ENCODE assay signal across 16 cellular contexts in genomic region chrX:34653811-34654210, GRCh38. TPM values are rescaled to one million over a fixed set of nuclear protein-coding genes. Genes with fewer than 3 reads are reported as not detected.
DNase-seq lines count a peak whose midpoint lies in the region; ATAC-seq, FAIRE-seq and TF ChIP-seq lines count a peak whose summit lies in the region.
"Had no signal": no experiment of that assay in that cellular context is flagged by ENCODE, and none has a peak within 500 bp of the region (broad histone marks: within the 10 kb centered on the region; RNA-seq: fewer than 3 reads in every experiment).

No MANE protein-coding gene starts in this region.

- H3K4me1 Mint-ChIP-seq in endodermal cell: peaks cover 24% of the 10 kb centered on the region

- no peak for TF ChIP-seq POLR2A in heart left ventricle (IDR thresholded peaks at IDR 0.05)

- H3K27me3 ChIP-seq in heart left ventricle (peaks cover 0 to 11% (median 0%) of the 10 kb centered on the region in 9 donors), endodermal cell (ENCODE audit: control insufficient read depth, insufficient read depth, low read length, poor library complexity, severe bottlenecking) (peaks cover 4% of the 10 kb centered on the region), upper lobe of right lung (no peaks in the 10 kb centered on the region)
- H3K27me3 ChIP-seq: tibial nerve had no signal

- H3K4me1 ChIP-seq in heart left ventricle (peaks cover 0 to 30% (median 0%) of the 10 kb centered on the region in 12 donors), endodermal cell (ENCODE audit: control insufficient read depth, insufficient read depth, low read length) (no peaks in the 10 kb centered on the region), upper lobe of right lung (no peaks in the 10 kb centered on the region)
- H3K4me1 ChIP-seq: tibial nerve had no signal

- peaks cover 30% of the 10 kb centered on the region for H3K27me3 Mint-ChIP-seq in endodermal cell (ENCODE audit: insufficient read depth)

- peaks cover 9% of the 10 kb centered on the region for H3K9me3 Mint-ChIP-seq in endodermal cell

- H3K4me3 Mint-ChIP-seq in endodermal cell: no peak overlapping the region

- DNase-seq in heart left ventricle: no peak
- no peak for DNase-seq in cardiac septum (ENCODE audit: low spot score)
- no peak for DNase-seq in endodermal cell
- DNase-seq in myocyte (ENCODE audit: low read depth): peak; percentile 32
- DNase-seq in upper lobe of right lung: no peak
- DNase-seq in D721Med (ENCODE audit: insufficient read length, low spot score): no peak
- DNase-seq in RKO (ENCODE audit: low spot score): no peak
- DNase-seq: activated gamma-delta T cell; midbrain; NCI-H146; stimulated activated CD4-positive, alpha-beta T cell treated with anti-CD3 and anti-CD28 coated beads, Interleukin-1b, Interleukin-23, amount 100 ng/mL, for 48 hours; WERI-Rb-1 had no signal

- WGBS in heart left ventricle, 4 donors: 6 to 53% (median 30%) methylated on average over 6 of the region's 6 CpGs
- WGBS in endodermal cell (ENCODE audit: insufficient coverage in 1 of 2, insufficient read length in 1 of 2), 2 experiments: 57% methylated on average over 1 to 6 of the region's 6 CpGs

- FAIRE-seq in D721Med (lab: Jason Lieb, UNC): no peak

- H3K36me3 ChIP-seq in heart left ventricle (no peaks in the 10 kb centered on the region), endodermal cell (ENCODE audit: control insufficient read depth, insufficient read depth, low read length) (no peaks in the 10 kb centered on the region), upper lobe of right lung (no peaks in the 10 kb centered on the region)
- H3K36me3 ChIP-seq: tibial nerve, WERI-Rb-1 had no signal

- peak overlapping the region in 11 of 12 donors; percentile 10 to 94 (median 69) for H3K4me3 ChIP-seq in heart left ventricle
- peak overlapping the region; percentile 90 for H3K4me3 ChIP-seq in endodermal cell (ENCODE audit: low read length)
- peak overlapping the region; percentile 56 for H3K4me3 ChIP-seq in upper lobe of right lung

- peak overlapping the region; percentile 57 for H3K9ac ChIP-seq in endodermal cell (ENCODE audit: extremely low read depth, low read length, poor library complexity, severe bottlenecking)

- H3K36me3 Mint-ChIP-seq in endodermal cell (ENCODE audit: low read depth): no peaks in the 10 kb centered on the region

- H3K9me3 ChIP-seq in heart left ventricle (peaks cover 0 to 4% (median 0%) of the 10 kb centered on the region in 12 donors), endodermal cell (ENCODE audit: control insufficient read depth, low read length) (peaks cover 7% of the 10 kb centered on the region), upper lobe of right lung (no peaks in the 10 kb centered on the region)
- H3K9me3 ChIP-seq: tibial nerve had no signal

- no peak for ATAC-seq in heart left ventricle
- ATAC-seq in upper lobe of right lung: no peak
- no peak for ATAC-seq in HG03139 (IDR thresholded peaks at IDR 0.05; ENCODE audit: unreplicated experiment)
- ATAC-seq: esophagus mucosa, Panc1 had no signal

- TF ChIP-seq CTCF in heart left ventricle (IDR thresholded peaks at IDR 0.05) (no peak), endodermal cell (conservative IDR thresholded peaks at IDR 0.05) (no peak), upper lobe of right lung (IDR thresholded peaks at IDR 0.05) (no peak), D721Med (IDR thresholded peaks at IDR 0.05; ENCODE audit: insufficient read depth, missing control alignments) (no peak)

- H3K27ac Mint-ChIP-seq in endodermal cell: no peak overlapping the region

- H3K27ac ChIP-seq in heart left ventricle (peak overlapping the region; percentile 68 to 89 (median 82)), endodermal cell (ENCODE audit: low read depth, low read length) (peak overlapping the region; percentile 90), upper lobe of right lung (peak overlapping the region; percentile 58)
- H3K27ac ChIP-seq: WERI-Rb-1 had no signal

- intact Hi-C loops in heart left ventricle (cut with DNase I) (loop anchor here in 1 of 10 donors (10.0 kb wide), 1 partner anchor 69 kb away; no protein-coding TSS in a partner anchor), cardiac septum (cut with DNase I) (no loop called here), upper lobe of right lung (cut with DNase I) (no loop called here)

RNA-seq across cellular contexts. Expression of gene TMEM47, which starts 3.3 kb away (rescaled TPM):
- total RNA-seq in heart left ventricle: 10 to 100 TPM; 28.8 to 47.5 (median 36.2) TPM
- 10 to 100 TPM; 14.0 to 25.9 TPM for polyA plus RNA-seq in heart left ventricle
- total RNA-seq in cardiac septum: 32.1 TPM
- total RNA-seq in endodermal cell: 10 to 100 TPM; 12.6 to 13.6 TPM
- polyA plus RNA-seq in endodermal cell (2013, experiment 1 of 2): 91.6 TPM
- 75.1 TPM for polyA plus RNA-seq in endodermal cell (2013, experiment 2 of 2)
- total RNA-seq in myocyte: 69.2 and 81.1 TPM in 2 replicates
- polyA plus RNA-seq in myocyte (2012): 31.0 TPM
- total RNA-seq in upper lobe of right lung: 33.6 TPM
